11 cellular contexts compared by ENCODE assay signal in genomic region chr6:11413112-11413687, GRCh38.
DNase-seq lines count a peak whose midpoint lies in the region; ATAC-seq and TF ChIP-seq lines count a peak whose summit lies in the region.
"Had no signal": no experiment of that assay in that cellular context is flagged by ENCODE, and none has a peak within 500 bp of the region (broad histone marks: within the 10 kb centered on the region; RNA-seq: fewer than 3 reads in every experiment).

No MANE protein-coding gene starts in this region.

- no peak for ATAC-seq in CD4-positive, CD25-positive, alpha-beta regulatory T cell (ENCODE audit: low read depth in 2 of 2)
- ATAC-seq in effector memory CD8-positive, alpha-beta T cell (replicated peaks), result no peak

- no peaks in the 10 kb centered on the region for H3K36me3 ChIP-seq in CD4-positive, CD25-positive, alpha-beta regulatory T cell (ENCODE audit: control insufficient read depth, insufficient read depth, low read length)
- H3K36me3 ChIP-seq in spleen, result no peaks in the 10 kb centered on the region
- H3K36me3 ChIP-seq: colonic mucosa had no signal

- H3K4me1 ChIP-seq in CD4-positive, CD25-positive, alpha-beta regulatory T cell (ENCODE audit: control insufficient read depth, insufficient read depth, low read length, poor library complexity, severe bottlenecking), result peaks cover 33% of the 10 kb centered on the region
- H3K4me1 ChIP-seq in spleen, result peaks cover 10 to 48% (median 24%) of the 10 kb centered on the region in 6 donors
- H3K4me1 ChIP-seq: colonic mucosa had no signal

- peaks cover 25 to 42% (median 34%) of the 10 kb centered on the region in 4 donors for H3K4me1 Mint-ChIP-seq in CD4-positive, CD25-positive, alpha-beta regulatory T cell
- H3K4me1 Mint-ChIP-seq in effector memory CD8-positive, alpha-beta T cell (ENCODE audit: low read depth in 2 of 2), result peaks cover 5 to 6% of the 10 kb centered on the region in 2 donors

- H3K4me3 ChIP-seq in CD4-positive, CD25-positive, alpha-beta regulatory T cell (ENCODE audit: low read depth, low read length), result peak overlapping the region; percentile 9
- H3K4me3 ChIP-seq in spleen, result no peak overlapping the region
- H3K4me3 ChIP-seq: colonic mucosa had no signal

- TF ChIP-seq CTCF in GM12873 (IDR thresholded peaks at IDR 0.05; ENCODE audit: insufficient read depth, low read depth, low read length, missing control alignments), result peak; percentile 28
- peak in 1 of 11 experiments; percentile 16 for TF ChIP-seq CTCF in spleen (IDR thresholded peaks at IDR 0.05 in 8 of 11, conservative IDR thresholded peaks at IDR 0.05 in 3 of 11)

- peak in 1 of 3 donors; percentile 60 for DNase-seq in CD4-positive, CD25-positive, alpha-beta regulatory T cell
- DNase-seq in SK-MEL-5 (ENCODE audit: low read depth, low spot score) (peak; percentile 46), spleen (no peak), NCI-H345 (lab: John Stamatoyannopoulos, UW) (no peak), HK-2 (ENCODE audit: unreplicated experiment) (no peak)
- DNase-seq in effector memory CD8-positive, alpha-beta T cell, result no peak
- no peak for DNase-seq in stimulated activated CD8-positive, alpha-beta memory T cell treated with anti-CD3 and anti-CD28 coated beads, Interleukin-4, amount 100 ng/mL, for 48 hours
- DNase-seq: colonic mucosa, NCI-H2171 treated with DMSO at 0.1 percent for 48 hours had no signal

- 82 to 89% (median 87%) methylated on average over 6 of the region's 6 CpGs for WGBS in spleen, 5 donors

- H3K9me3 Mint-ChIP-seq in CD4-positive, CD25-positive, alpha-beta regulatory T cell, result peaks cover 0 to 1% (median 0%) of the 10 kb centered on the region in 7 donors
- H3K9me3 Mint-ChIP-seq in effector memory CD8-positive, alpha-beta T cell, result no peaks in the 10 kb centered on the region

- TF ChIP-seq POLR2A in spleen (IDR thresholded peaks at IDR 0.05), result no peak

- H3K4me3 Mint-ChIP-seq in CD4-positive, CD25-positive, alpha-beta regulatory T cell, result peak overlapping the region in 2 of 4 donors; percentile 5 to 26
- H3K4me3 Mint-ChIP-seq in effector memory CD8-positive, alpha-beta T cell, result no peak overlapping the region

- intact Hi-C loops in spleen (cut with DNase I; ENCODE audit: low total_unique reads), result no loop called here

- in situ Hi-C loops in SK-MEL-5 (cut with HindIII; ENCODE audit: low pct_unique_long_range_greater_than_20kb, low sequenced_read_pairs), result no loop called here

- H3K27ac ChIP-seq in CD4-positive, CD25-positive, alpha-beta regulatory T cell (ENCODE audit: insufficient read depth, low read length, poor library complexity, severe bottlenecking), result no peak overlapping the region
- peak overlapping the region in 1 of 8 donors; percentile 52 for H3K27ac ChIP-seq in spleen
- H3K27ac ChIP-seq: colonic mucosa, RWPE1 had no signal

- H3K36me3 Mint-ChIP-seq in CD4-positive, CD25-positive, alpha-beta regulatory T cell, result no peaks in the 10 kb centered on the region
- no peaks in the 10 kb centered on the region for H3K36me3 Mint-ChIP-seq in effector memory CD8-positive, alpha-beta T cell (ENCODE audit: insufficient read depth)

- H3K27me3 Mint-ChIP-seq in CD4-positive, CD25-positive, alpha-beta regulatory T cell, result no peaks in the 10 kb centered on the region
- H3K27me3 Mint-ChIP-seq in effector memory CD8-positive, alpha-beta T cell, result no peaks in the 10 kb centered on the region

- no peaks in the 10 kb centered on the region for H3K9me3 ChIP-seq in CD4-positive, CD25-positive, alpha-beta regulatory T cell (ENCODE audit: control insufficient read depth in 2 of 2, low read length in 2 of 2)
- peaks cover 0 to 12% (median 0%) of the 10 kb centered on the region in 8 donors for H3K9me3 ChIP-seq in spleen
- H3K9me3 ChIP-seq: colonic mucosa had no signal

- peak overlapping the region in 1 of 3 donors; percentile 10 for H3K27ac Mint-ChIP-seq in CD4-positive, CD25-positive, alpha-beta regulatory T cell
- H3K27ac Mint-ChIP-seq in effector memory CD8-positive, alpha-beta T cell, result peak overlapping the region; percentile 23 to 30

- H3K27me3 ChIP-seq in CD4-positive, CD25-positive, alpha-beta regulatory T cell (ENCODE audit: control insufficient read depth, insufficient read depth, low read length), result no peaks in the 10 kb centered on the region
- H3K27me3 ChIP-seq in spleen (replicated peaks in 1 of 7), result no peaks in the 10 kb centered on the region
- H3K27me3 ChIP-seq: colonic mucosa had no signal
